In genomic region chr3:111747490-111747889, GRCh38 we compare ENCODE assay signal across 12 cellular contexts.
DNase-seq lines count a peak whose midpoint lies in the region; ATAC-seq, FAIRE-seq and TF ChIP-seq lines count a peak whose summit lies in the region.
"Had no signal": no experiment of that assay in that cellular context is flagged by ENCODE, and none has a peak within 500 bp of the region (broad histone marks: within the 10 kb centered on the region; RNA-seq: fewer than 3 reads in every experiment).

No MANE protein-coding gene starts in this region.

- ATAC-seq in foreskin keratinocyte (peak; percentile 84), HG02763 (IDR thresholded peaks at IDR 0.05; ENCODE audit: unreplicated experiment) (no peak)

- H3K9me3 ChIP-seq in ascending aorta: no peaks in the 10 kb centered on the region
- H3K9me3 ChIP-seq: adrenal gland, prostate gland had no signal

- intact Hi-C loops in ascending aorta (cut with DNase I): no loop called here

- H3K27me3 ChIP-seq in foreskin keratinocyte (no peaks in the 10 kb centered on the region), ascending aorta (no peaks in the 10 kb centered on the region)
- H3K27me3 ChIP-seq: adrenal gland, transverse colon had no signal

- H3K27ac ChIP-seq in foreskin keratinocyte (peak overlapping the region; percentile 93), ascending aorta (no peak overlapping the region)
- H3K27ac ChIP-seq: adrenal gland, prostate gland, transverse colon had no signal

- H3K36me3 ChIP-seq in ascending aorta: no peaks in the 10 kb centered on the region
- H3K36me3 ChIP-seq: adrenal gland, prostate gland, transverse colon had no signal

- DNase-seq in HTR-8/SVneo (ENCODE audit: insufficient read length, low spot score) (no peak), astrocyte of the hippocampus (ENCODE audit: low read depth, low spot score) (peak; percentile 55), foreskin keratinocyte (peak; percentile 86 to 93), skeletal muscle cell (ENCODE audit: low read depth) (peak; percentile 79), ascending aorta (ENCODE audit: low spot score in 2 of 2) (no peak)
- DNase-seq in stimulated activated CD4-positive, alpha-beta T cell treated with anti-CD3 and anti-CD28 coated beads, Interleukin-4, amount 100 ng/mL, for 4 hours: no peak
- DNase-seq: activated CD4-positive, alpha-beta T cell treated with anti-CD3 and anti-CD28 coated beads, Interleukin-2, amount 50 U/mL, for 48 hours; adrenal gland; transverse colon had no signal

- TF ChIP-seq CTCF in foreskin keratinocyte (conservative IDR thresholded peaks at IDR 0.05): no peak
- no peak for TF ChIP-seq CTCF in ascending aorta (IDR thresholded peaks at IDR 0.05)

- peak; percentile 20 for FAIRE-seq in HTR-8/SVneo (lab: Jason Lieb, UNC)
- FAIRE-seq: GM12891 had no signal

- H3K4me3 ChIP-seq in skeletal muscle cell (ENCODE audit: low read depth, low read length): no peak overlapping the region
- no peak overlapping the region for H3K4me3 ChIP-seq in ascending aorta
- H3K4me3 ChIP-seq: adrenal gland, prostate gland, transverse colon had no signal

- H3K4me1 ChIP-seq in foreskin keratinocyte: peaks cover 58% of the 10 kb centered on the region
- peaks cover 0 to 9% of the 10 kb centered on the region in 2 donors for H3K4me1 ChIP-seq in ascending aorta
- H3K4me1 ChIP-seq: adrenal gland, prostate gland had no signal

Comparison
In these comparisons a context has a peak if more than half of its experiments do, and no peak if none do; other contexts are left out.
1. DNase-seq: peak in astrocyte of the hippocampus (single experiment), foreskin keratinocyte (2 of 2) and skeletal muscle cell (single experiment); none in HTR-8/SVneo (single experiment), stimulated activated CD4-positive, alpha-beta T cell treated with anti-CD3 and anti-CD28 coated beads, Interleukin-4, amount 100 ng/mL, for 4 hours (0 of 2) and ascending aorta (0 of 2).